Comparison of ENCODE assay signal across 1 cellular context in the genomic region with DNA sequence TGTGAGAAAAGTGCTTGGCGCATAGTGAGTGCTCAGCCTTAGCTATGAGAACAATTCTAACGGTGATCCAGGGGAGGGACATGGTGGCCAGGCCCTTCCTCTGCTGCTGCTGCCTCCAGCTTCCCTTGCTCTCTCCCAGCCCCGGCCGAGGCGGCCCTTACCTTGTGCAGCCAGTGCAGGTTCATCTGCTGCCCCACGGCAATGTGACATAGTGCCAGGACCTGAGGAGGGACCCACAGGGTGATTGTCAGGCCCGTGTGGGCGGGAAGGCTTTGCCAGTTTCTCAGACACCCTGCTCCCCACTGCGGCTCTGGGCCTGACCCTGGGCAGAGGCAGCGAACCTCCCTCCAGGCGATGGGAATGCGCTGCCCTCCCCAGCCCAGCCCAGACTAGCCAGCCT.
TF ChIP-seq lines count a peak whose summit lies in the region.

No MANE protein-coding gene starts in this region.

TF ChIP-seq in H1, 55 proteins besides CTCF, POLR2A, EP300 and RAD21:
- TF ChIP-seq MAX (IDR thresholded peaks at IDR 0.05), result no peak
- TF ChIP-seq BRCA1 (IDR thresholded peaks at IDR 0.05; ENCODE audit: low read depth, low read length), result no peak
- no peak for TF ChIP-seq EZH2 (IDR thresholded peaks at IDR 0.05; ENCODE audit: low read depth, low read length, severe bottlenecking)
- no peak for TF ChIP-seq YY1 (IDR thresholded peaks at IDR 0.05; ENCODE audit: low read depth, low read length)
- no peak for TF ChIP-seq BCL11A (IDR thresholded peaks at IDR 0.05; ENCODE audit: low read depth in 2 of 2, low read length in 2 of 2)
- no peak for TF ChIP-seq CTBP2 (IDR thresholded peaks at IDR 0.05; ENCODE audit: borderline replicate concordance, insufficient read depth, insufficient read length, low read length)
- no peak for TF ChIP-seq GTF2F1 (IDR thresholded peaks at IDR 0.05; ENCODE audit: borderline replicate concordance, low read depth, low read length)
- no peak for TF ChIP-seq KDM5A (IDR thresholded peaks at IDR 0.05; ENCODE audit: low read length)
- no peak for TF ChIP-seq CREB1 (IDR thresholded peaks at IDR 0.05)
- no peak for TF ChIP-seq CBX5 (IDR thresholded peaks at IDR 0.05; ENCODE audit: low read depth, low read length)
